ENCODE assay signal across 1 cellular context in the genomic region with DNA sequence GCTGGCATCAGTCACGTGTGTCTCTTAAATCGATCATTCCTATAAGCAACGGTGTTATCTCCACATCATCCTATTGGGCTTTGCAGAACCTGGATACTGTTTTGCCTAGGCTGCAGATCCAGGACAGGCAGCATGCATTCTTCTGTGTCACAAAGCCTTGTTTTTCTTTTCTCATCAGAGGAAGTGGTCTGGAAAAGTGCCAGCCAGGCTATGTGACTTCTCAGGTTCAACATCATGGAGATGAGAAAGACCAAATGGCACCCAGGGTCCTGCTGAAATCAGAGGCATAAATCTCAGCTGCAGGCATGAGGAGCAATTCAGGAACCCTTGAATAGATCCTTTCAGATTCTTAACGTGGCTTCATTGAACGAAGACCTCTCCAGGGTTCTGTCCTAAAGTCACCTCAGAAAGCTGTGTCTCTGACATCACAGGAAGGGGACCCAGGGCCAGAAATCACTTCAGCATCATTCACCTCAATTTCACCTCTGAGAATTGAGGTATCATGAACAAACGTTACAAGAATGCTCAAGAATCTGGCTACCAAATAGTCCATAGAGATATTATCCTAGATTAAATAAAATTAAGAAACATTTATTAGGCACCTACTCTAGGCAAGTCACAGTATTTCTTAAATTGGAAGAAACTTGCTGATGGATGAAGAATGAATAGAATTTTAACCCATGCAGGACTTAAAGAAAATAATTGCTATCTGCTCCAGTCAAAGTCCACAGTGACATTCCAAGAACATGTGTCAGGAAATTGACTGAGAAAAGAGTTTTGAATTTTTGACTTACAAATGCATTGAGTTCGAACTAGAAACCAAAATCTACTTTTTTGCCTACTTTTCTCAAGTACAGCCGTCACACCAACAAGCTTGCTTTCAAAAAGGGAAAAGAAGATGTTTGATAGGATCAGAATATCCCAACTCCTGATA.
TF ChIP-seq lines count a peak whose summit lies in the region.

No MANE protein-coding gene starts in this region.

TF ChIP-seq in SK-N-SH, 30 proteins besides CTCF, POLR2A, EP300 and RAD21 (continued from another document):
- no peak for TF ChIP-seq REST (IDR thresholded peaks at IDR 0.05; ENCODE audit: low read depth, low read length)
- peak; percentile 94 for TF ChIP-seq NFIC (IDR thresholded peaks at IDR 0.05; ENCODE audit: borderline replicate concordance)
- peak; percentile 51; the same call in 1 of the 2 replicates for TF ChIP-seq TEAD4 (IDR thresholded peaks at IDR 0.05; ENCODE audit: borderline replicate concordance, insufficient read depth)
- TF ChIP-seq FOSL2 (IDR thresholded peaks at IDR 0.05; ENCODE audit: borderline replicate concordance, low read depth): peak; percentile 15; the same call in 1 of the 2 replicates
- no peak for TF ChIP-seq IRF3 (IDR thresholded peaks at IDR 0.05; ENCODE audit: low read depth, low read length)
- no peak for TF ChIP-seq RFX5 (IDR thresholded peaks at IDR 0.05; ENCODE audit: low read length)
- no peak for TF ChIP-seq NRF1 (IDR thresholded peaks at IDR 0.05; ENCODE audit: low read depth, low read length)
- peak; percentile 69 for TF ChIP-seq JUND (IDR thresholded peaks at IDR 0.05)
- TF ChIP-seq, protein P1, sequence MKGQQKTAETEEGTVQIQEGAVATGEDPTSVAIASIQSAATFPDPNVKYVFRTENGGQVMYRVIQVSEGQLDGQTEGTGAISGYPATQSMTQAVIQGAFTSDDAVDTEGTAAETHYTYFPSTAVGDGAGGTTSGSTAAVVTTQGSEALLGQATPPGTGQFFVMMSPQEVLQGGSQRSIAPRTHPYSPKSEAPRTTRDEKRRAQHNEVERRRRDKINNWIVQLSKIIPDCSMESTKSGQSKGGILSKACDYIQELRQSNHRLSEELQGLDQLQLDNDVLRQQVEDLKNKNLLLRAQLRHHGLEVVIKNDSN (IDR thresholded peaks at IDR 0.05; ENCODE audit: borderline replicate concordance, low read depth): 0 out of 2 replicates have a peak, but pooled peaks have one; percentile 43
- no peak; the same call in 1 of the 2 replicates for TF ChIP-seq MAX (IDR thresholded peaks at IDR 0.05; ENCODE audit: low read depth)
- TF ChIP-seq FOXM1 (IDR thresholded peaks at IDR 0.05; ENCODE audit: low read depth): peak; percentile 58; the same call in 1 of the 2 replicates
- no peak for TF ChIP-seq CHD2 (IDR thresholded peaks at IDR 0.05; ENCODE audit: low read length, partially characterized antibody)
- no peak for TF ChIP-seq ELF1 (IDR thresholded peaks at IDR 0.05)
- TF ChIP-seq YY1 (IDR thresholded peaks at IDR 0.05; ENCODE audit: low read depth): no peak
- TF ChIP-seq SMC3 (IDR thresholded peaks at IDR 0.05; ENCODE audit: low read depth, low read length): no peak
- no peak for TF ChIP-seq SIN3A (IDR thresholded peaks at IDR 0.05; ENCODE audit: borderline replicate concordance, low read depth, low read length)
- no peak for TF ChIP-seq USF2 (IDR thresholded peaks at IDR 0.05; ENCODE audit: borderline replicate concordance, low read depth, low read length)
- peak; percentile 19; the same call in 1 of the 2 replicates for TF ChIP-seq POLR2AphosphoS5 (IDR thresholded peaks at IDR 0.05; ENCODE audit: low read depth, low read length)
- TF ChIP-seq TAF1 (IDR thresholded peaks at IDR 0.05; ENCODE audit: borderline replicate concordance, low read depth, low read length): no peak
- no peak for TF ChIP-seq RCOR1 (IDR thresholded peaks at IDR 0.05; ENCODE audit: low read length)
- TF ChIP-seq MEF2A (IDR thresholded peaks at IDR 0.05; ENCODE audit: borderline replicate concordance, low read depth): no peak
